Comparison of ENCODE assay signal across 8 cellular contexts in genomic region chr1:33256701-33257387, GRCh38. TPM values are rescaled to one million over a fixed set of nuclear protein-coding genes. Genes with fewer than 3 reads are reported as not detected.
DNase-seq lines count a peak whose midpoint lies in the region; ATAC-seq and TF ChIP-seq lines count a peak whose summit lies in the region.

No MANE protein-coding gene starts in this region.

- no peaks in the 10 kb centered on the region for H3K36me3 ChIP-seq in colonic mucosa

- DNase-seq in DMS79 (lab: John Stamatoyannopoulos, UW) (peak; percentile 54), HFF-Myc (ENCODE audit: extremely low read depth, low read depth) (peak; percentile 17), NCI-H226 (peak; percentile 26), colonic mucosa (peak; percentile 79), left kidney (ENCODE audit: low read depth, low spot score) (peak; percentile 81)
- peak; percentile 72 for DNase-seq in activated CD4-positive, alpha-beta T cell treated with anti-CD3 and anti-CD28 coated beads for 48 hours
- DNase-seq in stimulated activated CD4-positive, alpha-beta T cell treated with anti-CD3 and anti-CD28 coated beads, Interleukin-1b, Interleukin-23, amount 100 ng/mL, for 24 hours (ENCODE audit: low read depth in 4 of 4, low spot score in 1 of 4) = peak; percentile 13 to 27 (median 22)

- H3K4me3 ChIP-seq in HFF-Myc (replicated peaks; ENCODE audit: low read depth, low read length) (peak overlapping the region; percentile 57), colonic mucosa (peak overlapping the region; percentile 67)

- no peak for ATAC-seq in HG02970 (IDR thresholded peaks at IDR 0.05; ENCODE audit: low FRiP score, unreplicated experiment)

- H3K4me1 ChIP-seq in colonic mucosa = peaks cover 13% of the 10 kb centered on the region

- no peaks in the 10 kb centered on the region for H3K27me3 ChIP-seq in colonic mucosa

- TF ChIP-seq CTCF in HFF-Myc (IDR thresholded peaks at IDR 0.05; ENCODE audit: low read depth, low read length, missing control alignments) = no peak
- TF ChIP-seq CTCF in colonic mucosa (IDR thresholded peaks at IDR 0.05) = no peak

- H3K9me3 ChIP-seq in colonic mucosa = no peaks in the 10 kb centered on the region

- peak overlapping the region; percentile 64 to 74 for H3K9ac ChIP-seq in colonic mucosa (ENCODE audit: low read depth in 2 of 2, low read length in 2 of 2)

- H3K27ac ChIP-seq in colonic mucosa = peak overlapping the region; percentile 65

- intact Hi-C loops in colonic mucosa (cut with DNase I) = no loop called here

RNA-seq across cellular contexts. Expression of gene ZNF362, which starts 0.6 kb away (rescaled TPM):
- total RNA-seq in colonic mucosa = 1 to 10 TPM; 8.9 to 9.8 TPM

Comparison
In these comparisons a context has a peak if more than half of its experiments do, and no peak if none do; other contexts are left out.
1. DNase-seq: peak in every context shown above with its lines; median percentile 81 in left kidney; 79 in colonic mucosa; 72 in activated CD4-positive, alpha-beta T cell treated with anti-CD3 and anti-CD28 coated beads for 48 hours; 54 in DMS79; 26 in NCI-H226; 22 in stimulated activated CD4-positive, alpha-beta T cell treated with anti-CD3 and anti-CD28 coated beads, Interleukin-1b, Interleukin-23, amount 100 ng/mL, for 24 hours; 17 in HFF-Myc.